18 cellular contexts compared by ENCODE assay signal in the genomic region with DNA sequence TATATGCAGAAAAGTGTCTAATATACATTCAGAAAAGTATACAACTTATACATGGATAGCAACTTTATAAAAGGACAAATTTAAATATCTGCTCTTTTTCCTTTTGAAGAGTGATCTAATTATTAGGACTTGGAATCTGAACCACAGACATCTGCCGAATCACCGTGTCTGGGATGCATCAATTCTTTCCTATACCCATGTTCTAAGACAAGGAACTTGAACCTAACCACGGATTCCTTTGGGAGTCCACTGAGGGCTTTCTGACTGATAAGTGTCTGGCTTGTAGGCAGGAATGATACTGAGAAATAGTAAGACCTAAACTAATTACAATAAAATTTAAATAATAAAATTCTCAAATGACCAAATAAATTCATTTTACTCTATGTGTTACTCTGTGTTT. TPM values are rescaled to one million over a fixed set of nuclear protein-coding genes. Genes with fewer than 3 reads are reported as not detected.
DNase-seq lines count a peak whose midpoint lies in the region; ATAC-seq and TF ChIP-seq lines count a peak whose summit lies in the region.
"Had no signal": no experiment of that assay in that cellular context is flagged by ENCODE, and none has a peak within 500 bp of the region (broad histone marks: within the 10 kb centered on the region; RNA-seq: fewer than 3 reads in every experiment).

No MANE protein-coding gene starts in this region.

- peak; percentile 46 for DNase-seq in AG10803 (ENCODE audit: low read depth)
- DNase-seq in LHCN-M2 (ENCODE audit: low read depth), result peak; percentile 68
- DNase-seq in epithelial cell of prostate (ENCODE audit: low read depth, low spot score), result no peak
- DNase-seq in myocyte (ENCODE audit: low read depth), result peak; percentile 80
- DNase-seq in activated CD8-positive, alpha-beta memory T cell treated with anti-CD3 and anti-CD28 coated beads, Interleukin-2, amount 50 U/mL, for 48 hours, result no peak
- no peak for DNase-seq in left lung
- DNase-seq in prostate gland (ENCODE audit: low spot score), result no peak
- DNase-seq in H4 (ENCODE audit: low spot score), result no peak
- DNase-seq: 8988T; CD4-positive, alpha-beta memory T cell; EL; GOT3; KBM-7; NCI-H1417; NCI-H1930; NCI-H345; NCI-H524 treated with DMSO at 0.1 percent for 48 hours; PC-3 had no signal

- H3K4me3 ChIP-seq in AG10803 (ENCODE audit: low read length) (no peak overlapping the region), left lung (no peak overlapping the region), prostate gland (no peak overlapping the region)

- H3K9me3 ChIP-seq in left lung, result peaks cover 0 to under 1% of the 10 kb centered on the region in 2 donors
- H3K9me3 ChIP-seq in prostate gland, result no peaks in the 10 kb centered on the region

- ATAC-seq in left lung, result no peak
- ATAC-seq: PC-3 had no signal

- no peaks in the 10 kb centered on the region for H3K4me1 ChIP-seq in left lung
- no peaks in the 10 kb centered on the region for H3K4me1 ChIP-seq in prostate gland (replicated peaks)

- peak overlapping the region; percentile 66 for H3K27ac ChIP-seq in epithelial cell of prostate
- no peak overlapping the region for H3K27ac ChIP-seq in left lung
- no peak overlapping the region for H3K27ac ChIP-seq in prostate gland

- H3K27me3 ChIP-seq in left lung (no peaks in the 10 kb centered on the region), prostate gland (replicated peaks; ENCODE audit: insufficient read depth) (no peaks in the 10 kb centered on the region)

- intact Hi-C loops in left lung (cut with DNase I) (no loop called here), prostate gland (cut with DNase I) (no loop called here)

- TF ChIP-seq CTCF in AG10803 (conservative IDR thresholded peaks at IDR 0.05; ENCODE audit: low read length), result no peak
- TF ChIP-seq CTCF in left lung (IDR thresholded peaks at IDR 0.05), result no peak
- no peak for TF ChIP-seq CTCF in prostate gland (IDR thresholded peaks at IDR 0.05)

- WGBS in prostate gland, result 87% methylated on average over 3 of the region's 3 CpGs

- no peak for TF ChIP-seq POLR2A in prostate gland (IDR thresholded peaks at IDR 0.05)

- peaks cover 0 to 46% of the 10 kb centered on the region in 2 donors for H3K36me3 ChIP-seq in left lung
- H3K36me3 ChIP-seq in prostate gland, result peaks cover 0 to 3% of the 10 kb centered on the region in 2 donors

RNA-seq across cellular contexts. Expression of gene NDEL1, which starts 54.2 kb away (rescaled TPM):
- 52.4 and 69.1 TPM in 2 replicates for total RNA-seq in LHCN-M2 (2014; rRNA removed)
- 36.6 TPM for polyA plus RNA-seq in LHCN-M2 (2012)
- total RNA-seq in myocyte, result 71.1 and 74.7 TPM in 2 replicates
- 58.5 TPM for polyA plus RNA-seq in myocyte (2012)
- total RNA-seq in left lung, result 10 to 100 TPM; 57.7 to 66.0 TPM
- total RNA-seq in prostate gland, result 10 to 100 TPM; 32.5 to 62.2 TPM
- 16.1 and 31.8 TPM in 2 replicates for total RNA-seq in H4 (2014; rRNA removed; shearing (Covaris generic))

Comparison
In these comparisons a context has a peak if more than half of its experiments do, and no peak if none do; other contexts are left out.
1. DNase-seq: peak in AG10803 (single experiment), LHCN-M2 (single experiment) and myocyte (single experiment); none in epithelial cell of prostate (single experiment), activated CD8-positive, alpha-beta memory T cell treated with anti-CD3 and anti-CD28 coated beads, Interleukin-2, amount 50 U/mL, for 48 hours (single experiment), left lung (0 of 2), prostate gland (single experiment) and H4 (single experiment).